ENCODE assay signal across 19 cellular contexts in the genomic region with DNA sequence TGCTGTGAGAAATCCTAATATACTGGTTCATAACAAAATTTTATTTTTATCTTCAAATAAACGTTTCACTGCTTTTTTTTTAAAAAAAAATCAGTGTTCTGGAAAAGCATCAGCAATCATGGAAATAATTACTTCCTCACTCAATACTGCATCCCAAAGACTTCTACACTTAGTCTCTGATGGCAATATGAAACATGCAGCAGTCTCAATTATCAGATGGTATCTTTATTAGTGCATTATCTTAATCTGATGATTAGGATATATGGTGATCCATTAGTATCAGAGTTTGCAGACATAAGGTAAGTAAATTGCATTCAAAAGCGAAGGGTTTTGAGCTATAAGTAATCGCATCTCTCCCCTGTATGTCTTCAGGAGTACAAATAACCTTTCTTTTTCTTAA.
"Had no signal": no experiment of that assay in that cellular context is flagged by ENCODE, and none has a peak within 500 bp of the region (broad histone marks: within the 10 kb centered on the region; RNA-seq: fewer than 3 reads in every experiment).

No MANE protein-coding gene starts in this region.

- H3K4me3 ChIP-seq: coronary artery, esophagus muscularis mucosa, gastroesophageal sphincter, heart left ventricle, hepatocyte, left ventricle myocardium inferior, lower lobe of right lung, mucosa of descending colon had no signal

- FAIRE-seq: colon, frontal cortex, kidney had no signal

- H3K36me3 ChIP-seq: esophagus muscularis mucosa, gastroesophageal sphincter, heart left ventricle, left ventricle myocardium inferior, lower lobe of right lung had no signal

- H3K27ac ChIP-seq: coronary artery, dorsolateral prefrontal cortex, esophagus muscularis mucosa, foreskin keratinocyte, gastroesophageal sphincter, heart left ventricle, hepatocyte, left ventricle myocardium inferior, lower lobe of right lung had no signal

- H3K27me3 Mint-ChIP-seq: naive B cell had no signal

- H3K27ac Mint-ChIP-seq: mesothelial cell of epicardium had no signal

- H3K9me3 ChIP-seq: esophagus muscularis mucosa, gastroesophageal sphincter, heart left ventricle, left ventricle myocardium inferior, lower lobe of right lung, mucosa of descending colon had no signal

- H3K4me3 Mint-ChIP-seq: mesothelial cell of epicardium had no signal

- H3K36me3 Mint-ChIP-seq: immature natural killer cell, mesothelial cell of epicardium, naive B cell had no signal

- DNase-seq: effector CD4-positive, alpha-beta T cell; effector memory CD4-positive, alpha-beta T cell; heart left ventricle; kidney; left colon; left ventricle myocardium inferior; lower lobe of right lung had no signal

- H3K9me3 Mint-ChIP-seq: immature natural killer cell, mesothelial cell of epicardium, naive B cell had no signal
